Comparison of ENCODE assay signal across 8 cellular contexts in the genomic region with DNA sequence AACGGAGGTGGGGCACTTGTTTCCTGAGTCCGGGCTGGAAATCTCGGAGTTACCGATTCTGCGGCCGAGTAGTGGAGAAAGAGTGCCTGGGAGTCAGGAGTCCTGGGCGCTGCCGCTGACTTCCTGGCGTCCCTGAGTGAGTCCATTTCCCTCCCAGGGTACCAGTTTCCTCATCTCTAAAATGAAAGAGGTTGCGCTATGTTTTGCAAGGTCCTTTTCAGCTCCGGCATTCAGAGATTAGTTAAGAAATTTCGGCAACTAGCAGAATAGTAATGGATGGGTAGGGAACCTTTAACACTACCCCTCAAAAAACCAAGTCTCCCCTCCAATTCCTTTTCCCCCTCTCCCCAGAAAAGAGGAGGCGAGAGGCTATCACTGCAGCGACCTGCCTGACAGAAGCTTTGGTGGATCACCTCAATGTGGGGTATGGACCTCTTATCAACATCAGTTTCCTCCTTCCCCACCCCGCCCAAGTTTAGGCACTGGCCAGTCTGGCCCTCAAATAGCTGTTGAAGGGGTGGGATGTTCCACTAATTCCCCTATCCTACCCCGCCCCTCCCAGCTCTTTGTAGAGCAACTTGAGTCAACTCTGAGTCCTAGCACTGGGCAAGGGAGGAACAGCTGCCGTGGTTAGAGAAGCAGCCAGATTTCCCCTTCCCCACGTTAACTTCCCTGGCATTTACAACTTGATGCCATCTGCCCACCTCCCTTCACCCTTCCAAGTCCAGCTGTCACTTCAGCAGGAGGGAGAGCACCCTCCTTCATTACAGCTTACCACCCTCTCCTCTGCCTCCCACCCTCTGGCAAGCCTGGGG. TPM values are rescaled to one million over a fixed set of nuclear protein-coding genes. Genes with fewer than 3 reads are reported as not detected.
A peak's percentile ranks its signal among the peaks of the same experiment; 100 is the strongest.
DNase-seq lines count a peak whose midpoint lies in the region; ATAC-seq, FAIRE-seq and TF ChIP-seq lines count a peak whose summit lies in the region.

No MANE protein-coding gene starts in this region.

- H3K27me3 Mint-ChIP-seq in CD14-positive monocyte (ENCODE audit: low read depth in 3 of 3) (peaks cover 10 to 15% (median 15%) of the 10 kb centered on the region in 3 donors), T-helper 17 cell (no peaks in the 10 kb centered on the region)

- TF ChIP-seq EP300 in gastroesophageal sphincter (IDR thresholded peaks at IDR 0.05) = no peak

- no peak for FAIRE-seq in small intestine (lab: Jason Lieb, UNC)

- H3K4me3 ChIP-seq in gastroesophageal sphincter (peak overlapping the region; percentile 43 to 77), small intestine (ENCODE audit: low read depth in 1 of 2, low read length in 2 of 2) (peak overlapping the region; percentile 75 to 78)

- H3K4me3 Mint-ChIP-seq in CD14-positive monocyte (peak overlapping the region; percentile 88 to 94), T-helper 17 cell (peak overlapping the region; percentile 98)

- TF ChIP-seq POLR2A in gastroesophageal sphincter (IDR thresholded peaks at IDR 0.05) = peak in 1 of 2 donors; percentile 32

- H3K4me1 Mint-ChIP-seq in CD14-positive monocyte (peaks cover 50% of the 10 kb centered on the region), T-helper 17 cell (peaks cover 23% of the 10 kb centered on the region)

- H3K36me3 Mint-ChIP-seq in CD14-positive monocyte = peaks cover 24 to 29% of the 10 kb centered on the region in 2 donors
- H3K36me3 Mint-ChIP-seq in T-helper 17 cell (ENCODE audit: low read depth) = no peaks in the 10 kb centered on the region

- DNase-seq in CD14-positive monocyte (ENCODE audit: low spot score) = no peak
- DNase-seq in T-helper 17 cell = no peak
- DNase-seq in small intestine = no peak
- no peak for DNase-seq in central memory CD4-positive, alpha-beta T cell
- DNase-seq in HuH-7 (ENCODE audit: low spot score) = no peak
- no peak for DNase-seq in C1 segment of cervical spinal cord (lab: John Stamatoyannopoulos, UW)

- ATAC-seq in HG02571 (IDR thresholded peaks at IDR 0.05; ENCODE audit: unreplicated experiment) = peak; percentile 18
- no peak for ATAC-seq in T-helper 17 cell
- peak; percentile 17 for ATAC-seq in gastroesophageal sphincter

- intact Hi-C loops in CD14-positive monocyte (cut with micrococcal nuclease) = loop anchor here in 1 of 2 donors (5.0 kb wide), 1 partner anchor 34 kb away; a partner anchor contains a TSS

- H3K36me3 ChIP-seq in gastroesophageal sphincter = no peaks in the 10 kb centered on the region
- H3K36me3 ChIP-seq in small intestine (ENCODE audit: control insufficient read depth in 2 of 2, insufficient read depth in 2 of 2, low read length in 2 of 2) = no peaks in the 10 kb centered on the region

- WGBS in gastroesophageal sphincter (ENCODE audit: low coverage in 1 of 2), 2 donors = 8 to 28% methylated on average over 2 to 16 of the region's 18 CpGs
- 3 to 9% (median 6%) methylated on average over 17 to 18 of the region's 18 CpGs for whole genome bisulfite sequencing in small intestine, 3 donors

- H3K4me1 ChIP-seq in gastroesophageal sphincter (peaks cover 18 to 92% (median 67%) of the 10 kb centered on the region in 3 donors), small intestine (ENCODE audit: control insufficient read depth in 2 of 2, insufficient read depth in 1 of 2, low read depth in 1 of 2, low read length in 1 of 2) (peaks cover 8 to 11% of the 10 kb centered on the region in 2 donors)

- H3K9me3 ChIP-seq in T-helper 17 cell (ENCODE audit: control insufficient read depth, low read length, poor library complexity, severe bottlenecking) (no peaks in the 10 kb centered on the region), gastroesophageal sphincter (no peaks in the 10 kb centered on the region), small intestine (ENCODE audit: control insufficient read depth, low read depth) (no peaks in the 10 kb centered on the region)

- H3K9me3 Mint-ChIP-seq in CD14-positive monocyte = no peaks in the 10 kb centered on the region

- H3K27ac ChIP-seq in gastroesophageal sphincter (peak overlapping the region; percentile 84 to 98 (median 97)), small intestine (ENCODE audit: low read depth in 1 of 2, low read length in 1 of 2) (peak overlapping the region; percentile 87 to 93)

- no peaks in the 10 kb centered on the region for H3K27me3 ChIP-seq in gastroesophageal sphincter
- no peaks in the 10 kb centered on the region for H3K27me3 ChIP-seq in small intestine (ENCODE audit: control insufficient read depth in 2 of 2, insufficient read depth in 2 of 2, low read length in 2 of 2)

- no peak for TF ChIP-seq CTCF in CD14-positive monocyte (IDR thresholded peaks at IDR 0.05)
- no peak for TF ChIP-seq CTCF in gastroesophageal sphincter (IDR thresholded peaks at IDR 0.05)

- peak overlapping the region; percentile 87 to 97 (median 93) for H3K27ac Mint-ChIP-seq in CD14-positive monocyte
- H3K27ac Mint-ChIP-seq in T-helper 17 cell = peak overlapping the region; percentile 98

RNA-seq across cellular contexts. Expression of a gene that starts 0.9 kb away (rescaled TPM):
- polyA plus RNA-seq in CD14-positive monocyte = 100 to 1,000 TPM; 222 to 223 TPM
- total RNA-seq in T-helper 17 cell = 10 to 100 TPM; 41.1 to 42.0 TPM
- 100 to 1,000 TPM; 187 to 214 (median 196) TPM for total RNA-seq in gastroesophageal sphincter
- polyA plus RNA-seq in small intestine = 100 to 1,000 TPM; 291 to 688 (median 576) TPM

RNA-seq across cellular contexts. Expression of a gene that starts 3.4 kb away (rescaled TPM):
- polyA plus RNA-seq in CD14-positive monocyte (1 to 10 TPM; 1.2 TPM), small intestine (10 to 100 TPM; 19.2 to 79.8 (median 44.0) TPM)
- total RNA-seq in T-helper 17 cell (10 to 100 TPM; 12.9 to 13.8 TPM), gastroesophageal sphincter (10 to 100 TPM; 18.0 to 57.0 (median 31.9) TPM)

RNA-seq across cellular contexts. Expression of a gene that starts 9.1 kb away (rescaled TPM):
- under 1 TPM; 0.23 to 0.55 TPM for polyA plus RNA-seq in CD14-positive monocyte
- 1 to 10 TPM in 1 of 2 donors, under 1 TPM in 1; 0.70 to 1.4 TPM for total RNA-seq in T-helper 17 cell
- 100 to 1,000 TPM; 143 to 260 (median 182) TPM for total RNA-seq in gastroesophageal sphincter
- 10 to 100 TPM in 2 of 3 donors, 1 to 10 TPM in 1; 6.3 to 81.6 (median 24.4) TPM for polyA plus RNA-seq in small intestine

RNA-seq across cellular contexts. Expression of a gene that starts 12.0 kb away (rescaled TPM):
- polyA plus RNA-seq in CD14-positive monocyte = 1,000 to 10,000 TPM in 1 of 2 donors, 100 to 1,000 TPM in 1; 988 to 1,099 TPM
- total RNA-seq in T-helper 17 cell = 10 to 100 TPM; 83.3 to 83.9 TPM
- 100 to 1,000 TPM; 500 to 856 (median 792) TPM for total RNA-seq in gastroesophageal sphincter
- 100 to 1,000 TPM; 561 to 710 (median 694) TPM for polyA plus RNA-seq in small intestine

RNA-seq across cellular contexts. Expression of a gene that starts 26.1 kb away (rescaled TPM):
- polyA plus RNA-seq in CD14-positive monocyte (under 1 TPM; 0.08 to 0.09 TPM), small intestine (1 to 10 TPM in 2 of 3 donors, under 1 TPM in 1; 0.22 to 2.7 (median 2.2) TPM)
- total RNA-seq in T-helper 17 cell (1 to 10 TPM; 6.7 to 9.5 TPM), gastroesophageal sphincter (1 to 10 TPM; 2.8 to 9.8 (median 3.6) TPM)

Comparison
In these comparisons a context has a peak if more than half of its experiments do, and no peak if none do; other contexts are left out.
1. RNA of a gene that starts 0.9 kb away (total RNA-seq): 187 to 214 TPM in gastroesophageal sphincter; 41.1 to 42.0 TPM in T-helper 17 cell; every median in the first group is over 4 times any median in the second.
2. RNA of a gene that starts 9.1 kb away (total RNA-seq): 143 to 260 TPM in gastroesophageal sphincter; 0.70 to 1.4 TPM in T-helper 17 cell; every median in the first group is over 10 times any median in the second.